ENCODE assay signal across 27 cellular contexts in genomic region chr7:79531116-79531515, GRCh38.
"Had no signal": no experiment of that assay in that cellular context is flagged by ENCODE, and none has a peak within 500 bp of the region (broad histone marks: within the 10 kb centered on the region; RNA-seq: fewer than 3 reads in every experiment).

No MANE protein-coding gene starts in this region.

- H3K36me3 Mint-ChIP-seq: activated CD4-positive, alpha-beta memory T cell treated with anti-CD3 and anti-CD28 coated beads for 36 hours; activated naive CD4-positive, alpha-beta T cell treated with anti-CD3 and anti-CD28 coated beads, Interleukin-2, amount 50 U/mL, for 72 hours had no signal

- H3K4me3 Mint-ChIP-seq: activated CD4-positive, alpha-beta memory T cell treated with anti-CD3 and anti-CD28 coated beads for 36 hours; activated CD4-positive, alpha-beta T cell treated with anti-CD3 and anti-CD28 coated beads, Interleukin-2, amount 10 ng/mL, durations not matched to agents 7 days and 5 days; activated naive CD8-positive, alpha-beta T cell treated with anti-CD3 and anti-CD28 coated beads, Interleukin-2, amount 50 U/mL, for 24 hours; activated T-cell treated with anti-CD3 and anti-CD28 coated beads, Interleukin-2, amount 50 U/mL, for 4 hours; central memory CD8-positive, alpha-beta T cell; T-helper 17 cell had no signal

- DNase-seq: activated CD4-positive, alpha-beta memory T cell treated with anti-CD3 and anti-CD28 coated beads for 36 hours; activated CD4-positive, alpha-beta T cell treated with anti-CD3 and anti-CD28 coated beads, Interleukin-2, amount 10 ng/mL, durations not matched to agents 7 days and 5 days; activated CD4-positive, CD25-positive, alpha-beta regulatory T cell; activated CD8-positive, alpha-beta memory T cell treated with anti-CD3 and anti-CD28 coated beads for 24 hours; activated effector memory CD4-positive, alpha-beta T cell treated with anti-CD3 and anti-CD28 coated beads, Interleukin-2, amount 50 U/mL, for 16 hours; activated naive CD4-positive, alpha-beta T cell treated with Interleukin-2 at 50 U/mL for 16 hours; activated naive CD8-positive, alpha-beta T cell treated with anti-CD3 and anti-CD28 coated beads, Interleukin-2, amount 50 U/mL, for 24 hours; activated T-cell treated with anti-CD3 and anti-CD28 coated beads, Interleukin-2, amount 50 U/mL, for 4 hours; amniotic stem cell; body of pancreas; MG63; MV-4-11; NCI-H1092 treated with DMSO at 0.1 percent for 48 hours; NCI-H1694; NCI-H2029 treated with DMSO at 0.1 percent for 48 hours; NCI-H446; NCI-H524; NCI-H82; OCI-M1; SHP77; T-helper 17 cell; T1000 had no signal

- H3K4me1 Mint-ChIP-seq: activated CD4-positive, alpha-beta T cell treated with anti-CD3 and anti-CD28 coated beads, Interleukin-2, amount 10 ng/mL, durations not matched to agents 7 days and 5 days; activated naive CD8-positive, alpha-beta T cell treated with anti-CD3 and anti-CD28 coated beads, Interleukin-2, amount 50 U/mL, for 24 hours; central memory CD8-positive, alpha-beta T cell; T-helper 17 cell had no signal

- H3K27ac ChIP-seq: ascending aorta, body of pancreas, SJSA1, VCaP had no signal

- H3K4me3 ChIP-seq: ascending aorta, body of pancreas, MG63, SJSA1 had no signal

- H3K4me1 ChIP-seq: ascending aorta, body of pancreas, SJSA1 had no signal

- H3K27me3 Mint-ChIP-seq: activated CD4-positive, alpha-beta memory T cell treated with anti-CD3 and anti-CD28 coated beads for 36 hours; activated CD4-positive, alpha-beta T cell treated with anti-CD3 and anti-CD28 coated beads, Interleukin-2, amount 10 ng/mL, durations not matched to agents 7 days and 5 days; activated naive CD8-positive, alpha-beta T cell treated with anti-CD3 and anti-CD28 coated beads, Interleukin-2, amount 50 U/mL, for 24 hours; central memory CD8-positive, alpha-beta T cell; T-helper 17 cell had no signal

- H3K36me3 ChIP-seq: ascending aorta, MG63, SJSA1 had no signal

- H3K9me3 Mint-ChIP-seq: activated CD4-positive, alpha-beta T cell treated with anti-CD3 and anti-CD28 coated beads, Interleukin-2, amount 10 ng/mL, durations not matched to agents 7 days and 5 days; activated naive CD8-positive, alpha-beta T cell treated with anti-CD3 and anti-CD28 coated beads, Interleukin-2, amount 50 U/mL, for 24 hours had no signal

- H3K27ac Mint-ChIP-seq: activated CD4-positive, alpha-beta memory T cell treated with anti-CD3 and anti-CD28 coated beads for 36 hours; activated CD4-positive, alpha-beta T cell treated with anti-CD3 and anti-CD28 coated beads, Interleukin-2, amount 10 ng/mL, durations not matched to agents 7 days and 5 days; activated naive CD4-positive, alpha-beta T cell treated with anti-CD3 and anti-CD28 coated beads, Interleukin-2, amount 50 U/mL, for 72 hours; activated naive CD8-positive, alpha-beta T cell treated with anti-CD3 and anti-CD28 coated beads, Interleukin-2, amount 50 U/mL, for 24 hours; T-helper 17 cell had no signal

- H3K9me3 ChIP-seq: ascending aorta, body of pancreas, MG63, SJSA1 had no signal
